Comparison of ENCODE assay signal across 16 cellular contexts in the genomic region with DNA sequence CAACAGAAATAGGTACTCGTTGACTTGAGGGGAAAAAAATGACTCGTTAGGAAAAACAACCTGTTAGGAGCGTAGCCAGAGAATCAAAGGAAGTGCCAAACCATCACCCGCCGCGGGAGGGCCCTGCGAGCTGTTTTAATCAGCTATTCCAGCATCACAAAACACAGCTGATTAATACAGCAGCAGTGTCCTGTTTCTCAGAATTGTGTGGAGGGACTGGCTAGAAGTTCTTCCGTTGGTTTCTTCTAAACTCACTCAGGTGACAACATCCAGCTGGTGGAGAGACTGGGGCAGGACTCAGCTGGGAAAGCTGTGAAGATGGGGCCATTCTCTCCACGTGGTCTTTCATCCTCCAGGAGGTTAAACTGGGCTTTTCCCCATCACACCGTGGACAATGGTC. TPM values are rescaled to one million over a fixed set of nuclear protein-coding genes. Genes with fewer than 3 reads are reported as not detected.
DNase-seq lines count a peak whose midpoint lies in the region; ATAC-seq, FAIRE-seq and TF ChIP-seq lines count a peak whose summit lies in the region.
"Had no signal": no experiment of that assay in that cellular context is flagged by ENCODE, and none has a peak within 500 bp of the region (broad histone marks: within the 10 kb centered on the region; RNA-seq: fewer than 3 reads in every experiment).

No MANE protein-coding gene starts in this region.

- DNase-seq in NCI-H2107 treated with DMSO at 0.1 percent for 48 hours (lab: John Stamatoyannopoulos, UW; ENCODE audit: unreplicated experiment) (peak; percentile 13), NCI-H2107 (lab: John Stamatoyannopoulos, UW) (no peak), GM12892 (ENCODE audit: insufficient read length) (no peak), left kidney (ENCODE audit: low read depth, low spot score) (peak; percentile 28), HCEC 1CT (no peak), NCI-H2029 (lab: John Stamatoyannopoulos, UW) (no peak)
- DNase-seq: ACHN; activated CD4-positive, alpha-beta T cell treated with anti-CD3 and anti-CD28 coated beads for 1 hour; mesenchymal stem cell; NCI-H510A; pancreas; stimulated activated CD4-positive, alpha-beta T cell treated with anti-CD3 and anti-CD28 coated beads, Interleukin-4, amount 100 ng/mL, for 24 hours had no signal

- no peaks in the 10 kb centered on the region for H3K4me1 Mint-ChIP-seq in activated T-helper 17 cell treated with anti-CD3 and anti-CD28 coated beads, Interleukin-2, amount 50 U/mL, for 72 hours

- no peaks in the 10 kb centered on the region for H3K27me3 Mint-ChIP-seq in activated T-helper 17 cell treated with anti-CD3 and anti-CD28 coated beads, Interleukin-2, amount 50 U/mL, for 72 hours

- no peaks in the 10 kb centered on the region for H3K36me3 Mint-ChIP-seq in activated T-helper 17 cell treated with anti-CD3 and anti-CD28 coated beads, Interleukin-2, amount 50 U/mL, for 72 hours (ENCODE audit: low read depth)

- H3K4me3 Mint-ChIP-seq in activated T-helper 17 cell treated with anti-CD3 and anti-CD28 coated beads, Interleukin-2, amount 50 U/mL, for 72 hours = no peak overlapping the region

- FAIRE-seq in GM12892 (lab: Jason Lieb, UNC) = peak; percentile 83
- FAIRE-seq: colon, pancreas had no signal

- no peak for TF ChIP-seq POLR2A in GM12892 (IDR thresholded peaks at IDR 0.05; ENCODE audit: low read depth, low read length)

- H3K27ac Mint-ChIP-seq in activated T-helper 17 cell treated with anti-CD3 and anti-CD28 coated beads, Interleukin-2, amount 50 U/mL, for 72 hours = no peak overlapping the region

- ATAC-seq in activated T-helper 17 cell treated with anti-CD3 and anti-CD28 coated beads, Interleukin-2, amount 50 U/mL, for 72 hours (replicated peaks) = peak; percentile 23
- ATAC-seq in HG02623 (IDR thresholded peaks at IDR 0.05; ENCODE audit: unreplicated experiment) = no peak
- ATAC-seq: pancreas had no signal

- no peaks in the 10 kb centered on the region for H3K9me3 Mint-ChIP-seq in activated T-helper 17 cell treated with anti-CD3 and anti-CD28 coated beads, Interleukin-2, amount 50 U/mL, for 72 hours

RNA-seq across cellular contexts. Expression of a gene that starts 28.0 kb away (rescaled TPM):
- polyA plus RNA-seq in GM12892 (2012; ENCODE audit: missing spikeins) = 2,065 TPM
- total RNA-seq in activated T-helper 17 cell treated with anti-CD3 and anti-CD28 coated beads, Interleukin-2, amount 50 U/mL, for 72 hours = 1,000 to 10,000 TPM; 1,670 to 3,247 TPM

RNA-seq across cellular contexts. Expression of a gene that starts 52.3 kb away (rescaled TPM):
- polyA plus RNA-seq in GM12892 (2012; ENCODE audit: missing spikeins) = not detected
- not detected for total RNA-seq in activated T-helper 17 cell treated with anti-CD3 and anti-CD28 coated beads, Interleukin-2, amount 50 U/mL, for 72 hours
- total RNA-seq: glomerular endothelial cell, pancreas had no signal
- polyA plus RNA-seq: pancreas had no signal

Comparison
In these comparisons a context has a peak if more than half of its experiments do, and no peak if none do; other contexts are left out.
1. DNase-seq: peak in NCI-H2107 treated with DMSO at 0.1 percent for 48 hours (single experiment) and left kidney (single experiment); none in NCI-H2107 (single experiment), GM12892 (single experiment), HCEC 1CT (single experiment) and NCI-H2029 (single experiment).